13 cellular contexts compared by ENCODE assay signal in the genomic region with DNA sequence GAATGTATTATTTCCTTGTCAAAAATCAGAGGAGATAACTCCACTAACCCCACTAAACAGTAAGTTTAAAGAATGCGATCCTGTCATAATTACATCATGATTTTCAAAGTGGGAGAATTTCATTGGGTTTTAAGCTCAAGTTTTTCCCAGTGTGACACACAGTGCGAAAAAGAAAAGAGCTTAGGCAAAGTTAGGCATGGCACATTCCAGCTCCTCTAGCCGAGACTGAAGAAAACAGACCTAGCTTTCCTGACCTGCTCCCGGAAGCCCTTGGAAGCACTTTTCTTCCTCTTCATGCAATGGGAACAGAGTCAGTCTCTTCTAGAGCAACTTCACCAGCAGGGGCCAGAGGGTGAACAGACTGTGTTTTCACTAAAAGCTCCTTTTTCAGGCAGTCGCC.
DNase-seq lines count a peak whose midpoint lies in the region; ATAC-seq and TF ChIP-seq lines count a peak whose summit lies in the region.
"Had no signal": no experiment of that assay in that cellular context is flagged by ENCODE, and none has a peak within 500 bp of the region (broad histone marks: within the 10 kb centered on the region; RNA-seq: fewer than 3 reads in every experiment).

No MANE protein-coding gene starts in this region.

- peak overlapping the region; percentile 77 for H3K4me2 ChIP-seq in smooth muscle cell

- 0 out of 2 replicates have a peak overlapping the region, but pooled peaks have one; percentile 8 for H3K27ac ChIP-seq in HUES6 (ENCODE audit: low read depth, low read length)
- H3K27ac ChIP-seq in left lung: peak overlapping the region in 1 of 2 donors; percentile 63
- peak overlapping the region; percentile 94 for H3K27ac ChIP-seq in smooth muscle cell (ENCODE audit: low read depth)
- no peak overlapping the region for H3K27ac ChIP-seq in substantia nigra (ENCODE audit: low read depth, low read length, poor library complexity, severe bottlenecking)

- peaks cover 76% of the 10 kb centered on the region for H3F3A ChIP-seq in smooth muscle cell (ENCODE audit: low read depth)

- H2AFZ ChIP-seq in smooth muscle cell (ENCODE audit: low read depth): no peak overlapping the region

- H3K4me1 ChIP-seq in HUES6 (ENCODE audit: control insufficient read depth, insufficient read depth, low read length) (peaks cover 41% of the 10 kb centered on the region), left lung (peaks cover 21 to 48% of the 10 kb centered on the region in 2 donors), smooth muscle cell (ENCODE audit: low read depth) (peaks cover 77% of the 10 kb centered on the region)

- intact Hi-C loops in left lung (cut with DNase I): no loop called here

- no peaks in the 10 kb centered on the region for H3K9me3 ChIP-seq in HUES6 (ENCODE audit: control insufficient read depth, insufficient read depth, low read depth, low read length)
- no peaks in the 10 kb centered on the region for H3K9me3 ChIP-seq in left lung
- H3K9me3 ChIP-seq in smooth muscle cell (replicated peaks; ENCODE audit: low read depth): no peaks in the 10 kb centered on the region

- TF ChIP-seq CTCF in choroid plexus epithelial cell (conservative IDR thresholded peaks at IDR 0.05; ENCODE audit: low read depth, low read length) (peak; percentile 23), left lung (IDR thresholded peaks at IDR 0.05) (no peak), smooth muscle cell (IDR thresholded peaks at IDR 0.05; ENCODE audit: borderline replicate concordance, insufficient read depth, poor library complexity, severe bottlenecking) (no peak)

- H3K9ac ChIP-seq in HUES6 (ENCODE audit: low read length): peak overlapping the region; percentile 47
- H3K9ac ChIP-seq in smooth muscle cell (ENCODE audit: low read depth): peak overlapping the region; percentile 86

- H3K27me3 ChIP-seq in HUES6 (ENCODE audit: control insufficient read depth, insufficient read depth, low read length) (no peaks in the 10 kb centered on the region), left lung (no peaks in the 10 kb centered on the region), smooth muscle cell (ENCODE audit: low read depth) (no peaks in the 10 kb centered on the region)

- H3K4me3 ChIP-seq in HUES6 (ENCODE audit: low read depth, low read length) (no peak overlapping the region), choroid plexus epithelial cell (ENCODE audit: low read depth, low read length) (no peak overlapping the region), left lung (no peak overlapping the region), smooth muscle cell (no peak overlapping the region)

- 31% methylated on average over 5 of the region's 5 CpGs for WGBS in smooth muscle cell (ENCODE audit: low lambda C conversion rate)

- ATAC-seq in left lung: peak; percentile 49
- ATAC-seq in GM21390 (IDR thresholded peaks at IDR 0.05; ENCODE audit: unreplicated experiment): no peak
- no peak for ATAC-seq in GM18907 (IDR thresholded peaks at IDR 0.05; ENCODE audit: unreplicated experiment)
- ATAC-seq in HG02642 (IDR thresholded peaks at IDR 0.05; ENCODE audit: poor library complexity, unreplicated experiment): no peak
- ATAC-seq: activated CD8-positive, alpha-beta memory T cell treated with anti-CD3 and anti-CD28 coated beads, Interleukin-2, amount 10 ng/mL, durations not matched to agents 7 days and 5 days had no signal

- H3K79me2 ChIP-seq in smooth muscle cell (ENCODE audit: low read depth): peaks cover 24% of the 10 kb centered on the region

- H4K20me1 ChIP-seq in smooth muscle cell (ENCODE audit: low read depth): no peaks in the 10 kb centered on the region

- DNase-seq in choroid plexus epithelial cell (ENCODE audit: low read depth): no peak
- DNase-seq in left lung: no peak
- no peak for DNase-seq in smooth muscle cell (lab: John Stamatoyannopoulos, UW; ENCODE audit: unreplicated experiment)
- no peak for DNase-seq in substantia nigra (lab: John Stamatoyannopoulos, UW)
- DNase-seq: activated CD8-positive, alpha-beta memory T cell treated with anti-CD3 and anti-CD28 coated beads, Interleukin-2, amount 10 ng/mL, durations not matched to agents 7 days and 5 days; activated gamma-delta T cell treated with Interleukin-2 at 50 U/mL for 16 hours; CD4-positive, CD25-positive, alpha-beta regulatory T cell; NCI-H2081 treated with DMSO at 0.1 percent for 48 hours; NCI-H774 had no signal

- H3K36me3 ChIP-seq in HUES6 (ENCODE audit: control insufficient read depth, insufficient read depth, low read length) (no peaks in the 10 kb centered on the region), left lung (no peaks in the 10 kb centered on the region), smooth muscle cell (ENCODE audit: low read depth) (no peaks in the 10 kb centered on the region)
